11 cellular contexts compared by ENCODE assay signal in the genomic region with DNA sequence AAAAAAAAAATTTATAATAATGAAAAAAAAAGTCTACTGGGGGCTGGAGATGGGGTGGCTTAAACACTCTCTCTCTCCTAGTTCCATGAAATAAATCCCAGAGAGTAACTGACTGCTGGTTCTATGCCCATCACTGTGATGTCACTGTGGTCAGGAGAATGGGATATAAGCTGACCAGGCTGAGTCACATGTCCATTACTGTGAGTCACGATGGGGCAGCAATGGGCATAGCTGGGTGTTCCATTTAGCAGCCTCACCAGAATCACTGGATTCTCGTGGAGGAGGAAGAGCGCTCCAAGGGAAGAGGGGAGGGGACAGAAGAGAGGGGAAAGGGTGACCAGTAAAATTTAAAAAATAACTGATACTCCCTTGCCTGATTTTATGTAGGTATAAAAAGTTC. TPM values are rescaled to one million over a fixed set of nuclear protein-coding genes. Genes with fewer than 3 reads are reported as not detected.
A peak's percentile ranks its signal among the peaks of the same experiment; 100 is the strongest.
DNase-seq lines count a peak whose midpoint lies in the region; ATAC-seq, FAIRE-seq and TF ChIP-seq lines count a peak whose summit lies in the region.
"Had no signal": no experiment of that assay in that cellular context is flagged by ENCODE, and none has a peak within 500 bp of the region (broad histone marks: within the 10 kb centered on the region; RNA-seq: fewer than 3 reads in every experiment).

No MANE protein-coding gene starts in this region.

- H3K4me3 ChIP-seq in kidney (ENCODE audit: low read length in 2 of 2) (no peak overlapping the region), BE2C (ENCODE audit: low read depth, low read length) (no peak overlapping the region)

- H3K4me1 ChIP-seq in kidney (ENCODE audit: control insufficient read depth in 1 of 2, insufficient read depth in 1 of 2, low read depth in 1 of 2, low read length in 2 of 2): no peaks in the 10 kb centered on the region
- H3K4me1 ChIP-seq in BE2C: no peaks in the 10 kb centered on the region

- H3K36me3 Mint-ChIP-seq in CD14-positive monocyte: peaks cover 17 to 32% of the 10 kb centered on the region in 2 donors

- no peaks in the 10 kb centered on the region for H3K27me3 Mint-ChIP-seq in CD14-positive monocyte (ENCODE audit: low read depth in 3 of 3)

- no peak for TF ChIP-seq CTCF in CD14-positive monocyte (IDR thresholded peaks at IDR 0.05)
- TF ChIP-seq CTCF in kidney (IDR thresholded peaks at IDR 0.05; ENCODE audit: borderline replicate concordance, extremely low read depth, insufficient read depth): no peak
- TF ChIP-seq CTCF in BE2C (IDR thresholded peaks at IDR 0.05; ENCODE audit: low read depth, low read length): no peak

- no peak for ATAC-seq in GM21367 (IDR thresholded peaks at IDR 0.05; ENCODE audit: unreplicated experiment)

- H3K36me3 ChIP-seq in kidney (ENCODE audit: control insufficient read depth in 1 of 2, insufficient read depth in 2 of 2, low read length in 2 of 2) (peaks cover 0 to 4% of the 10 kb centered on the region in 2 donors), BE2C (no peaks in the 10 kb centered on the region; the same call in 1 of the 2 replicates)

- no peak overlapping the region for H3K9ac ChIP-seq in kidney (ENCODE audit: low read length in 2 of 2)

- H3K4me1 Mint-ChIP-seq in CD14-positive monocyte: no peaks in the 10 kb centered on the region
- H3K4me1 Mint-ChIP-seq: nephron had no signal

- H3K9me3 ChIP-seq in kidney (ENCODE audit: control insufficient read depth in 1 of 2, low read length in 2 of 2) (no peaks in the 10 kb centered on the region), BE2C (no peaks in the 10 kb centered on the region)

- H3K27ac Mint-ChIP-seq in CD14-positive monocyte: peak overlapping the region in 5 of 7 donors; percentile 8 to 79 (median 48)
- H3K27ac Mint-ChIP-seq: nephron had no signal

- H3K27ac ChIP-seq in kidney (ENCODE audit: low read depth in 2 of 2, low read length in 2 of 2): no peak overlapping the region

- no peak for FAIRE-seq in kidney (lab: Jason Lieb, UNC)

- intact Hi-C loops in CD14-positive monocyte (cut with micrococcal nuclease) (no loop called here), kidney (cut with DNase I) (no loop called here)

- H3K4me3 Mint-ChIP-seq in CD14-positive monocyte: no peak overlapping the region
- H3K4me3 Mint-ChIP-seq: nephron had no signal

- no peaks in the 10 kb centered on the region for H3K27me3 ChIP-seq in BE2C

- DNase-seq in CD14-positive monocyte (ENCODE audit: low spot score) (no peak), MV-4-11 (lab: John Stamatoyannopoulos, UW) (peak; percentile 3), dermis blood vessel endothelial cell (peak; percentile 82), myocyte (ENCODE audit: low read depth) (peak; percentile 97), kidney (no peak), BE2C (no peak), GDM1 (lab: John Stamatoyannopoulos, UW) (no peak)
- DNase-seq: activated CD8-positive, alpha-beta memory T cell treated with anti-CD3 and anti-CD28 coated beads, Interleukin-2, amount 50 U/mL, for 4 hours; effector memory CD4-positive, alpha-beta T cell had no signal

- H3K9me3 Mint-ChIP-seq in CD14-positive monocyte: no peaks in the 10 kb centered on the region
- H3K9me3 Mint-ChIP-seq: nephron had no signal

RNA-seq across cellular contexts. Expression of a gene that starts 37.1 kb away (rescaled TPM):
- 1 to 10 TPM in 1 of 2 donors, under 1 TPM in 1; 0.65 to 2.4 TPM for polyA plus RNA-seq in CD14-positive monocyte
- 12.9 and 19.2 TPM in 2 replicates for total RNA-seq in dermis blood vessel endothelial cell
- 3.8 and 4.1 TPM in 2 replicates for total RNA-seq in myocyte
- 3.2 TPM for polyA plus RNA-seq in myocyte (2012)
- 10.3 TPM for total RNA-seq in kidney
- 2.6 TPM for polyA plus RNA-seq in kidney (ENCODE audit: insufficient read depth, low read depth, low replicate concordance)
- 5.5 TPM for polyA plus RNA-seq in BE2C (2012; ENCODE audit: insufficient read depth, insufficient read length, low read depth)

RNA-seq across cellular contexts. Expression of a gene that starts 38.1 kb away (rescaled TPM):
- polyA plus RNA-seq in CD14-positive monocyte (10 to 100 TPM; 64.6 to 72.9 TPM), kidney (ENCODE audit: insufficient read depth, low read depth, low replicate concordance) (36.0 TPM)
- total RNA-seq in dermis blood vessel endothelial cell (104 and 155 TPM in 2 replicates), myocyte (143 and 147 TPM in 2 replicates), kidney (88.5 TPM)
- polyA plus RNA-seq in myocyte (2012): 64.9 TPM
- 79.8 TPM for polyA plus RNA-seq in BE2C (2012; ENCODE audit: insufficient read depth, insufficient read length, low read depth)

RNA-seq across cellular contexts. Expression of a gene that starts 48.3 kb away (rescaled TPM):
- polyA plus RNA-seq in CD14-positive monocyte: 10 to 100 TPM; 13.6 to 15.5 TPM
- total RNA-seq in dermis blood vessel endothelial cell: 25.0 and 25.5 TPM in 2 replicates
- total RNA-seq in myocyte: 39.9 and 49.5 TPM in 2 replicates
- 17.0 TPM for polyA plus RNA-seq in myocyte (2012)
- 32.6 TPM for total RNA-seq in kidney
- polyA plus RNA-seq in kidney (ENCODE audit: insufficient read depth, low read depth, low replicate concordance): 22.5 TPM
- polyA plus RNA-seq in BE2C (2012; ENCODE audit: insufficient read depth, insufficient read length, low read depth): 23.8 TPM

Comparison
In these comparisons a context has a peak if more than half of its experiments do, and no peak if none do; other contexts are left out.
1. DNase-seq: peak in MV-4-11 (single experiment), dermis blood vessel endothelial cell (single experiment) and myocyte (single experiment); none in CD14-positive monocyte (single experiment), kidney (single experiment), BE2C (single experiment) and GDM1 (single experiment).